ENCODE assay signal across 15 cellular contexts in genomic region chr1:37701051-37701450, GRCh38. TPM values are rescaled to one million over a fixed set of nuclear protein-coding genes. Genes with fewer than 3 reads are reported as not detected.
DNase-seq lines count a peak whose midpoint lies in the region; ATAC-seq and TF ChIP-seq lines count a peak whose summit lies in the region.
"Had no signal": no experiment of that assay in that cellular context is flagged by ENCODE, and none has a peak within 500 bp of the region (broad histone marks: within the 10 kb centered on the region; RNA-seq: fewer than 3 reads in every experiment).

No MANE protein-coding gene starts in this region.

- no peak overlapping the region for H3K27ac ChIP-seq in colonic mucosa
- H3K27ac ChIP-seq: BLaER1 had no signal

- BruUV-seq in Calu3 (replicated peaks; lab: Mats Ljungman, UMichigan), result no TSS peak

- H3K9ac ChIP-seq in colonic mucosa (ENCODE audit: low read depth in 2 of 2, low read length in 2 of 2), result no peak overlapping the region
- H3K9ac ChIP-seq: BLaER1 had no signal

- H3K4me1 Mint-ChIP-seq in Calu3 (ENCODE audit: low read depth, unreplicated experiment) (no peaks in the 10 kb centered on the region), T-helper 17 cell (peaks cover 15% of the 10 kb centered on the region), nephron (peaks cover 7% of the 10 kb centered on the region)
- H3K4me1 Mint-ChIP-seq in central memory CD8-positive, alpha-beta T cell, result peaks cover 13% of the 10 kb centered on the region
- H3K4me1 Mint-ChIP-seq: GM23338 had no signal

- H3K4me3 ChIP-seq in lower leg skin (ENCODE audit: low read depth, poor library complexity, severe bottlenecking) (no peak overlapping the region), colonic mucosa (no peak overlapping the region)
- H3K4me3 ChIP-seq: BLaER1, GM23338 had no signal

- H3K4me1 ChIP-seq in colonic mucosa, result peaks cover 5% of the 10 kb centered on the region
- H3K4me1 ChIP-seq: BLaER1 had no signal

- H3K27me3 ChIP-seq in colonic mucosa, result no peaks in the 10 kb centered on the region
- H3K27me3 ChIP-seq: BLaER1 had no signal

- no peaks in the 10 kb centered on the region for H3K27me3 Mint-ChIP-seq in Calu3 (ENCODE audit: unreplicated experiment)
- H3K27me3 Mint-ChIP-seq in T-helper 17 cell, result no peaks in the 10 kb centered on the region
- H3K27me3 Mint-ChIP-seq in central memory CD8-positive, alpha-beta T cell, result no peaks in the 10 kb centered on the region
- no peaks in the 10 kb centered on the region for H3K27me3 Mint-ChIP-seq in nephron (ENCODE audit: low read depth)

- no peak for TF ChIP-seq POLR2A in lower leg skin (IDR thresholded peaks at IDR 0.05)

- CTCF ChIA-PET in Calu3 (lab: Charles Lee), result interaction anchor here (0.5 to 1.1 kb wide), 2 partner anchors 8 to 128 kb away, joined by 3 read pairs; no protein-coding TSS in a partner anchor

- TF ChIP-seq CTCF in Calu3 (IDR thresholded peaks at IDR 0.05; ENCODE audit: unreplicated experiment) (no peak), nephron (IDR thresholded peaks at IDR 0.05; ENCODE audit: unreplicated experiment in 3 of 3) (no peak), lower leg skin (IDR thresholded peaks at IDR 0.05) (no peak), colonic mucosa (IDR thresholded peaks at IDR 0.05) (no peak)

- H3K36me3 Mint-ChIP-seq in Calu3 (ENCODE audit: insufficient read depth, unreplicated experiment), result peaks cover 49% of the 10 kb centered on the region
- H3K36me3 Mint-ChIP-seq in T-helper 17 cell (ENCODE audit: low read depth), result no peaks in the 10 kb centered on the region
- H3K36me3 Mint-ChIP-seq in central memory CD8-positive, alpha-beta T cell (ENCODE audit: insufficient read depth), result peaks cover 12% of the 10 kb centered on the region
- H3K36me3 Mint-ChIP-seq in nephron (ENCODE audit: low read depth), result peaks cover 54% of the 10 kb centered on the region

- H3K9me3 Mint-ChIP-seq in Calu3 (ENCODE audit: low read depth, unreplicated experiment) (no peaks in the 10 kb centered on the region), nephron (no peaks in the 10 kb centered on the region)
- H3K9me3 Mint-ChIP-seq in central memory CD8-positive, alpha-beta T cell, result no peaks in the 10 kb centered on the region
- H3K9me3 Mint-ChIP-seq: GM23338 had no signal

- no peaks in the 10 kb centered on the region for H3K36me3 ChIP-seq in colonic mucosa

- H3K27ac Mint-ChIP-seq in Calu3 (ENCODE audit: unreplicated experiment), result peak overlapping the region; percentile 15
- H3K27ac Mint-ChIP-seq in T-helper 17 cell, result peak overlapping the region; percentile 47
- peak overlapping the region; percentile 1 for H3K27ac Mint-ChIP-seq in central memory CD8-positive, alpha-beta T cell (ENCODE audit: low read depth)
- peak overlapping the region in 2 of 3 experiments; percentile 38 to 55 for H3K27ac Mint-ChIP-seq in nephron
- H3K27ac Mint-ChIP-seq: GM23338 had no signal

- intact Hi-C loops in Calu3 (cut with micrococcal nuclease; ENCODE audit: unreplicated experiment), result no loop called here
- intact Hi-C loops in lower leg skin (cut with DNase I; ENCODE audit: low total_unique reads), result no loop called here
- intact Hi-C loops in colonic mucosa (cut with DNase I), result loop anchor here (5.0 kb wide), 1 partner anchor 101 kb away; no protein-coding TSS in a partner anchor

- ATAC-seq in T-helper 17 cell, result no peak
- no peak for ATAC-seq in central memory CD8-positive, alpha-beta T cell (replicated peaks; ENCODE audit: extremely low read depth, poor library complexity, severe bottlenecking)
- no peak for ATAC-seq in GM21717 (IDR thresholded peaks at IDR 0.05; ENCODE audit: unreplicated experiment)
- ATAC-seq: GM23338, HepG2 had no signal

- 69 to 79% methylated on average over 2 of the region's 2 CpGs for WGBS in lower leg skin, 2 donors

- H3K4me3 Mint-ChIP-seq in Calu3 (ENCODE audit: low read depth, unreplicated experiment), result no peak overlapping the region
- H3K4me3 Mint-ChIP-seq in T-helper 17 cell, result no peak overlapping the region
- no peak overlapping the region for H3K4me3 Mint-ChIP-seq in central memory CD8-positive, alpha-beta T cell
- H3K4me3 Mint-ChIP-seq in nephron, result no peak overlapping the region
- H3K4me3 Mint-ChIP-seq: GM23338 had no signal

- H3K9me3 ChIP-seq in T-helper 17 cell (ENCODE audit: control insufficient read depth, low read length, poor library complexity, severe bottlenecking) (no peaks in the 10 kb centered on the region), colonic mucosa (no peaks in the 10 kb centered on the region)
- H3K9me3 ChIP-seq: BLaER1 had no signal

- DNase-seq in Calu3 (no peak), T-helper 17 cell (no peak), T-helper 9 cell (no peak), lower leg skin (ENCODE audit: low spot score in 2 of 2) (no peak), colonic mucosa (no peak)
- DNase-seq in central memory CD8-positive, alpha-beta T cell (ENCODE audit: low spot score in 2 of 2), result no peak
- DNase-seq: 8988T, AML-193, DMS 273 treated with DMSO at 0.1 percent for 48 hours, H7 had no signal

RNA-seq across cellular contexts. Expression of gene CDCA8, which starts 8.7 kb away (rescaled TPM):
- total RNA-seq in Calu3 (2022) (33.2 and 34.5 TPM in 2 replicates), T-helper 17 cell (under 1 TPM; 0.70 TPM), lower leg skin (1 to 10 TPM; 1.0 to 3.2 (median 1.8) TPM), colonic mucosa (10 to 100 TPM; 14.9 to 44.5 TPM)
